In the genomic region with DNA sequence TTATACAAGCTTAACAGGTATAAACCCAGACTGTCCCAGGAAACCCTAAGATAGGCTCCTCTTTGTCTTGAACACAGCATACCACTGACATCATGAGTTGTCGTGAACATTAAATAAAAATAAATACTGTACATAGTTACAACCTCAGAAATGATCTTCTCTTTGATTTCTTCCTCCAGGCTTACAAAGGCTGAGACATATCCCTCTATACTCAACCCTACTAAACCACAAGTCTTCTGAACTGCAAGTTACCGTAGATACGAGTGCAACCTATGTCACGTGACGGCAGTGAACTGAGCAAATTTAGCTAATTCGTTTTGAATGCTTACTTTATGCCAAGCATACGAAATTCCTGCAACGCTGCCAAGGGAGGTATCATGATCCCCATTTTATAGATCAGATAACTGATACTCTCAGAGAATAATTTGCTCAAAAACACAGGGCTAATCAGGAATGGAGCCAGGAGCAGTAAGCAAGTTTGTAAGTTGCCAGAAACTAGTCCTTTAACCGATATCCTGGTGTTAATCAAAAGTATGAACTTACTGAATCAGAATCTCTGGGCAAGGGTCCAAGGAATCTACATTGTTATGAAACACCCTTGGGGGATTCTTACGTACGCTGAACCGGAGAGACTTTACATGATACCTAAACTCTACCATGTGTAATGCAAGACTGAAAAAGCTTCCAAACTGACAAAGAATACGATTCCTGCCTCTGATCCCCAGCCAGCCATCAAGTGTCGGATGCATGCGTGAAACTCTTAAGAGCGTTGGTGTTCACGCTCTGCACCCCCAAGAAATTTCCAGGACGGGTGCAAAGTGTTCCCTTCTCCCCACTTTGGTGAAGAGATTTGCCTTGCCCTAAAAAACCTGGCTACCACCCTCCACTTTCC, we compare ENCODE assay signal across 8 cellular contexts.
DNase-seq lines count a peak whose midpoint lies in the region; ATAC-seq and TF ChIP-seq lines count a peak whose summit lies in the region.

No MANE protein-coding gene starts in this region.

- ATAC-seq in mucosa of descending colon (peak; percentile 65), GM18861 (IDR thresholded peaks at IDR 0.05; ENCODE audit: unreplicated experiment) (no peak), GM21447 (IDR thresholded peaks at IDR 0.05; ENCODE audit: unreplicated experiment) (no peak)

- no peaks in the 10 kb centered on the region for H3K9me3 ChIP-seq in mucosa of descending colon

- H3K36me3 ChIP-seq in mucosa of descending colon (ENCODE audit: low read depth): no peaks in the 10 kb centered on the region

- peaks cover 6% of the 10 kb centered on the region for H3K4me1 ChIP-seq in mucosa of descending colon (ENCODE audit: low read depth)

- H3K4me1 Mint-ChIP-seq in activated naive CD8-positive, alpha-beta T cell treated with anti-CD3 and anti-CD28 coated beads for 36 hours: peaks cover 95% of the 10 kb centered on the region
- peaks cover 30% of the 10 kb centered on the region for H3K4me1 Mint-ChIP-seq in type B pancreatic cell (ENCODE audit: unreplicated experiment)

- H3K4me3 Mint-ChIP-seq in activated naive CD8-positive, alpha-beta T cell treated with anti-CD3 and anti-CD28 coated beads for 36 hours: peak overlapping the region; percentile 51
- no peak overlapping the region for H3K4me3 Mint-ChIP-seq in type B pancreatic cell

- intact Hi-C loops in mucosa of descending colon (cut with DNase I, micrococcal nuclease): no loop called here

- H3K4me3 ChIP-seq in mucosa of descending colon: no peak overlapping the region

- peak; percentile 56 for DNase-seq in AG20443 (ENCODE audit: low spot score)
- peak; percentile 49 for DNase-seq in MV-4-11 (lab: John Stamatoyannopoulos, UW)
- peak; percentile 43 for DNase-seq in activated naive CD8-positive, alpha-beta T cell treated with anti-CD3 and anti-CD28 coated beads for 36 hours
- no peak for DNase-seq in mucosa of descending colon
- DNase-seq in type B pancreatic cell (ENCODE audit: extremely low spot score, unreplicated experiment): no peak
- DNase-seq in NCI-H1694 (lab: John Stamatoyannopoulos, UW): no peak

- H3K9me3 Mint-ChIP-seq in activated naive CD8-positive, alpha-beta T cell treated with anti-CD3 and anti-CD28 coated beads for 36 hours: peaks cover 9% of the 10 kb centered on the region
- H3K9me3 Mint-ChIP-seq in type B pancreatic cell: no peaks in the 10 kb centered on the region

- peak overlapping the region; percentile 82 for H3K27ac Mint-ChIP-seq in activated naive CD8-positive, alpha-beta T cell treated with anti-CD3 and anti-CD28 coated beads for 36 hours
- H3K27ac Mint-ChIP-seq in type B pancreatic cell: no peak overlapping the region

- TF ChIP-seq CTCF in mucosa of descending colon (IDR thresholded peaks at IDR 0.05) (no peak), type B pancreatic cell (conservative IDR thresholded peaks at IDR 0.05) (no peak)

- H3K27me3 Mint-ChIP-seq in activated naive CD8-positive, alpha-beta T cell treated with anti-CD3 and anti-CD28 coated beads for 36 hours: no peaks in the 10 kb centered on the region
- H3K27me3 Mint-ChIP-seq in type B pancreatic cell: no peaks in the 10 kb centered on the region

- peaks cover 18% of the 10 kb centered on the region for H3K36me3 Mint-ChIP-seq in activated naive CD8-positive, alpha-beta T cell treated with anti-CD3 and anti-CD28 coated beads for 36 hours
- no peaks in the 10 kb centered on the region for H3K36me3 Mint-ChIP-seq in type B pancreatic cell

Comparison
In these comparisons a context has a peak if more than half of its experiments do, and no peak if none do; other contexts are left out.
1. DNase-seq: peak in AG20443 (single experiment), MV-4-11 (single experiment) and activated naive CD8-positive, alpha-beta T cell treated with anti-CD3 and anti-CD28 coated beads for 36 hours (single experiment); none in mucosa of descending colon (0 of 3), type B pancreatic cell (single experiment) and NCI-H1694 (single experiment).